8 cellular contexts compared by ENCODE assay signal in the genomic region with DNA sequence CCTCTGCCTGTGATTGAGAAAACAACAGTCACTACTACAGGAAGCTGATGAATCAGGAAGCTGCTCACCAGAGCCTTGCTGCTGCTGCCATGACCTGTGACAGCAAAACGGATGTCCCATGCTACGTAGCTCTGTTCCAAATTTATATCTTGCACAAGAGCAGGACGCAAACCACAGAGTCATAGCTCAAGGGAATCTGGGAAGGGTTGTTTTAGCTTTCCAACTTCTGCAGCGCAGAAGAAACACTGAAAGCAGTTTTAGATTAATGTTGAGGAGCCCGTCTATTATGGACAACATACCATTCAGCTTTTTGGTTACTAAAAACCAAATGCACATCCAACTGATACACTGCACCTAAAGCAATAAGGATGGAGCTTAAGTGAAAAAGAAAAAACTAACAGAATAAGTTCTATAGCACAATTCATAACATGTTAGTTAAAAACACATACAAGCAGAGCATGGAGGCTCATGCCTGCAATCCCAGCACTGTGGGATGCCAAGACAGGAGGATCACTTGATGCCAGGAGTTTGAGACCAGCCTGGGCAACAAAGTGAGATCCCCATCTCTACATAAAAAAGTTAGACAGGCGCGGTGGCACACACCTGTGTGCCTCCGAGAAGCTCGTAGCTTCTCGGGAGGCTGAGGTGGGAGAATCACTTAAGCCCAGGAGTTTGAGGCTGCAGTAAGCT. TPM values are rescaled to one million over a fixed set of nuclear protein-coding genes. Genes with fewer than 3 reads are reported as not detected.
A peak's percentile ranks its signal among the peaks of the same experiment; 100 is the strongest.
DNase-seq lines count a peak whose midpoint lies in the region; ATAC-seq and TF ChIP-seq lines count a peak whose summit lies in the region.

No MANE protein-coding gene starts in this region.

- peak overlapping the region in 3 of 4 donors; percentile 41 to 67 (median 59) for H3K27ac ChIP-seq in gastroesophageal sphincter
- no peak overlapping the region for H3K27ac ChIP-seq in trophoblast cell (ENCODE audit: low read depth, low read length)

- no peak overlapping the region for H4K8ac ChIP-seq in trophoblast cell (ENCODE audit: low read depth, low read length)

- H4K91ac ChIP-seq in trophoblast cell (ENCODE audit: low read depth, low read length): no peak overlapping the region

- in situ Hi-C loops in Caki2 (cut with HindIII; ENCODE audit: low pct_unique_long_range_greater_than_20kb, low sequenced_read_pairs): no loop called here

- no peaks in the 10 kb centered on the region for H3K9me3 Mint-ChIP-seq in activated T-helper 17 cell treated with anti-CD3 and anti-CD28 coated beads, Interleukin-2, amount 50 U/mL, for 72 hours
- H3K9me3 Mint-ChIP-seq in mesothelial cell of epicardium: no peaks in the 10 kb centered on the region

- H3K4me1 ChIP-seq in gastroesophageal sphincter (peaks cover 0 to 18% (median 0%) of the 10 kb centered on the region in 3 donors), trophoblast cell (ENCODE audit: control insufficient read depth in 1 of 2, insufficient read depth in 2 of 2, low read length in 2 of 2) (peaks cover 0 to 6% of the 10 kb centered on the region in 2 experiments)

- H3K4me2 ChIP-seq in trophoblast cell (ENCODE audit: low read length): no peak overlapping the region

- H3K36me3 ChIP-seq in gastroesophageal sphincter: no peaks in the 10 kb centered on the region
- no peaks in the 10 kb centered on the region for H3K36me3 ChIP-seq in trophoblast cell (ENCODE audit: control insufficient read depth in 1 of 2, insufficient read depth in 2 of 2, low read length in 2 of 2)

- H3K4me1 Mint-ChIP-seq in activated T-helper 17 cell treated with anti-CD3 and anti-CD28 coated beads, Interleukin-2, amount 50 U/mL, for 72 hours: peaks cover 8% of the 10 kb centered on the region
- H3K4me1 Mint-ChIP-seq in mesothelial cell of epicardium: peaks cover 12% of the 10 kb centered on the region

- no peak overlapping the region for H3K23ac ChIP-seq in trophoblast cell (ENCODE audit: low read length)

- no peak overlapping the region for H3K4ac ChIP-seq in trophoblast cell (ENCODE audit: low read depth, low read length)

- no peak overlapping the region for H4K12ac ChIP-seq in trophoblast cell (ENCODE audit: low read depth, low read length)

- no peak overlapping the region for H2BK5ac ChIP-seq in trophoblast cell (ENCODE audit: low read depth, low read length, poor library complexity)

- TF ChIP-seq EP300 in gastroesophageal sphincter (IDR thresholded peaks at IDR 0.05): no peak

- H3K27me3 ChIP-seq in gastroesophageal sphincter: peaks cover 49% of the 10 kb centered on the region
- H3K27me3 ChIP-seq in trophoblast cell (ENCODE audit: insufficient read depth, low read length): no peaks in the 10 kb centered on the region

- no peak overlapping the region for H2AK5ac ChIP-seq in trophoblast cell (ENCODE audit: low read length)

- H3K4me3 Mint-ChIP-seq in activated T-helper 17 cell treated with anti-CD3 and anti-CD28 coated beads, Interleukin-2, amount 50 U/mL, for 72 hours: peak overlapping the region; percentile 62
- no peak overlapping the region for H3K4me3 Mint-ChIP-seq in mesothelial cell of epicardium

- WGBS in gastroesophageal sphincter (ENCODE audit: low coverage in 1 of 2), 2 donors: 49 to 62% methylated on average over 9 to 10 of the region's 10 CpGs
- WGBS in trophoblast cell (ENCODE audit: extremely low coverage, insufficient coverage, insufficient read length): no CpG with 5 or more reads among the region's 10 CpGs

- H3K27ac Mint-ChIP-seq in activated T-helper 17 cell treated with anti-CD3 and anti-CD28 coated beads, Interleukin-2, amount 50 U/mL, for 72 hours: peak overlapping the region; percentile 80
- H3K27ac Mint-ChIP-seq in mesothelial cell of epicardium: no peak overlapping the region

- H2AFZ ChIP-seq in trophoblast cell (ENCODE audit: insufficient read depth, low read length, poor library complexity): no peak overlapping the region

- no peaks in the 10 kb centered on the region for H3K79me1 ChIP-seq in trophoblast cell (ENCODE audit: low read length)

- no peaks in the 10 kb centered on the region for H3K36me3 Mint-ChIP-seq in activated T-helper 17 cell treated with anti-CD3 and anti-CD28 coated beads, Interleukin-2, amount 50 U/mL, for 72 hours (ENCODE audit: low read depth)
- H3K36me3 Mint-ChIP-seq in mesothelial cell of epicardium: no peaks in the 10 kb centered on the region

- no peak for TF ChIP-seq POLR2A in gastroesophageal sphincter (IDR thresholded peaks at IDR 0.05)

- H3K18ac ChIP-seq in trophoblast cell (ENCODE audit: low read length): no peak overlapping the region

- H3K14ac ChIP-seq in trophoblast cell (ENCODE audit: low read length): no peak overlapping the region

- ATAC-seq in activated T-helper 17 cell treated with anti-CD3 and anti-CD28 coated beads, Interleukin-2, amount 50 U/mL, for 72 hours (replicated peaks): peak; percentile 96
- ATAC-seq in gastroesophageal sphincter (peak; percentile 98), HG03139 (IDR thresholded peaks at IDR 0.05; ENCODE audit: unreplicated experiment) (no peak), HG02840 (IDR thresholded peaks at IDR 0.05; ENCODE audit: low FRiP score, unreplicated experiment) (no peak)

- H3K79me2 ChIP-seq in trophoblast cell (ENCODE audit: control insufficient read depth, insufficient read depth, low read length, poor library complexity): no peaks in the 10 kb centered on the region

- H3K9me3 ChIP-seq in gastroesophageal sphincter (no peaks in the 10 kb centered on the region), trophoblast cell (ENCODE audit: insufficient read depth, low read depth, low read length) (no peaks in the 10 kb centered on the region)

- peaks cover 3% of the 10 kb centered on the region for H3K27me3 Mint-ChIP-seq in activated T-helper 17 cell treated with anti-CD3 and anti-CD28 coated beads, Interleukin-2, amount 50 U/mL, for 72 hours
- peaks cover 6% of the 10 kb centered on the region for H3K27me3 Mint-ChIP-seq in mesothelial cell of epicardium (ENCODE audit: low read depth)

- H2BK12ac ChIP-seq in trophoblast cell (ENCODE audit: low read length): no peak overlapping the region

- H3K4me3 ChIP-seq in gastroesophageal sphincter (no peak overlapping the region), trophoblast cell (ENCODE audit: low read depth, low read length) (no peak overlapping the region)

- no peak overlapping the region for H2BK120ac ChIP-seq in trophoblast cell (ENCODE audit: insufficient read depth, low read length, poor library complexity)

- no peak for TF ChIP-seq CTCF in gastroesophageal sphincter (IDR thresholded peaks at IDR 0.05)
- TF ChIP-seq CTCF in mesothelial cell of epicardium (IDR thresholded peaks at IDR 0.05; ENCODE audit: unreplicated experiment): no peak

- H3K9ac ChIP-seq in trophoblast cell (ENCODE audit: low read length): no peak overlapping the region

- DNase-seq in Caki2 (ENCODE audit: low read depth): peak; percentile 81
- peak; percentile 32 for DNase-seq in NCI-H69 (lab: John Stamatoyannopoulos, UW)
- peak; percentile 67 to 77 for DNase-seq in trophoblast cell
- DNase-seq in mesothelial cell of epicardium (ENCODE audit: low spot score in 2 of 2, unreplicated experiment in 2 of 2): no peak

RNA-seq across cellular contexts. Expression of gene ANKRD33, which starts 1.7 kb away (rescaled TPM):
- total RNA-seq in Caki2 (2014; rRNA removed; shearing (Covaris generic); ENCODE audit: low replicate concordance): not detected in 2 replicates
- not detected for total RNA-seq in activated T-helper 17 cell treated with anti-CD3 and anti-CD28 coated beads, Interleukin-2, amount 50 U/mL, for 72 hours
- total RNA-seq in gastroesophageal sphincter (not detected), mesothelial cell of epicardium (0.18 to 0.27 TPM (median 0.22 TPM) in 3 replicates)
- 0.17 and 0.38 TPM in 2 replicates for polyA plus RNA-seq in trophoblast cell (2013)

RNA-seq across cellular contexts. Expression of gene ACVRL1, which starts 21.1 kb away (rescaled TPM):
- 0.35 and 4.4 TPM in 2 replicates for total RNA-seq in Caki2 (2014; rRNA removed; shearing (Covaris generic); ENCODE audit: low replicate concordance)
- total RNA-seq in activated T-helper 17 cell treated with anti-CD3 and anti-CD28 coated beads, Interleukin-2, amount 50 U/mL, for 72 hours: not detected
- total RNA-seq in gastroesophageal sphincter (100 to 1,000 TPM in 3 of 4 donors, 10 to 100 TPM in 1; 77.4 to 133 (median 118) TPM), mesothelial cell of epicardium (0.16 TPM in 1 of 3 replicates, not detected in the others)
- polyA plus RNA-seq in trophoblast cell (2013): 2.8 and 3.1 TPM in 2 replicates

RNA-seq across cellular contexts. Expression of gene FIGNL2, which starts 37.6 kb away (rescaled TPM):
- 0.84 and 1.7 TPM in 2 replicates for total RNA-seq in Caki2 (2014; rRNA removed; shearing (Covaris generic); ENCODE audit: low replicate concordance)
- under 1 TPM; 0.50 to 0.53 TPM for total RNA-seq in activated T-helper 17 cell treated with anti-CD3 and anti-CD28 coated beads, Interleukin-2, amount 50 U/mL, for 72 hours
- total RNA-seq in gastroesophageal sphincter (under 1 TPM in 3 of 4 donors, not detected in 1; 0.13 to 0.35 (median 0.16) TPM), mesothelial cell of epicardium (4.8 to 5.2 TPM (median 5.2 TPM) in 3 replicates)
- 23.9 and 25.0 TPM in 2 replicates for polyA plus RNA-seq in trophoblast cell (2013)

Comparison
In these comparisons a context has a peak if more than half of its experiments do, and no peak if none do; other contexts are left out.
1. DNase-seq: peak in Caki2 (single experiment), NCI-H69 (single experiment) and trophoblast cell (2 of 2); none in mesothelial cell of epicardium (0 of 2).
2. ATAC-seq: peak in activated T-helper 17 cell treated with anti-CD3 and anti-CD28 coated beads, Interleukin-2, amount 50 U/mL, for 72 hours (single experiment) and gastroesophageal sphincter (single experiment); none in HG03139 (single experiment) and HG02840 (single experiment).
3. RNA of gene ACVRL1, which starts 21.1 kb away (total RNA-seq): 77.4 to 133 TPM in gastroesophageal sphincter; 0.35 to 4.4 TPM in Caki2, 0.16 TPM in mesothelial cell of epicardium and not detected in activated T-helper 17 cell treated with anti-CD3 and anti-CD28 coated beads, Interleukin-2, amount 50 U/mL, for 72 hours; every median in the first group is over 10 times any median in the second.